11 cellular contexts compared by ENCODE assay signal in the genomic region with DNA sequence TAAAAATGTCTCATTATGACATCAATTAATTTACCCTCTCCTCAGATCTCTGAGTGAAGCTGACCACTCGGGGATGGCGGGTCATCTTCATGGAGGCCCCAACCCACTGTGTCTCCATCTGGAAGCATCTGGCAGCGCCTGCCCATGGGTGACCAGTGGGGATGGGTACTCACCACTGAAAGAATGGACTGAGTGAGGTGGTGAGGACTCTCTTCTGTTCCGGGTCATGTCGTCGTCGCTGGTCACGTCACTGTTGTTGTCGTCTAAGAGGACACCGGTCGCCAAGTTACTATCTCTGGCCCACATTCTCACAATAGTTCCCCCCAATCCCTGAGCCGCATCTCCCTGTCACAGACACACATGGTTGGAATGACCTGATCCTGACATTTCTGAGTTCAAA. TPM values are rescaled to one million over a fixed set of nuclear protein-coding genes. Genes with fewer than 3 reads are reported as not detected.
"Had no signal": no experiment of that assay in that cellular context is flagged by ENCODE, and none has a peak within 500 bp of the region (broad histone marks: within the 10 kb centered on the region; RNA-seq: fewer than 3 reads in every experiment).

No MANE protein-coding gene starts in this region.

- H3K4me3 ChIP-seq: GM23248, GM23338, HAP-1 had no signal

- H2AFZ ChIP-seq: GM23248, GM23338 had no signal

- H3K4me2 ChIP-seq: GM23338 had no signal

- DNase-seq: GM23248, GOT3, H7, H9, HCEC 1CT, HFFc6 had no signal

- H3K27ac Mint-ChIP-seq: GM23338, H9, HFFc6 had no signal

- H3K36me3 ChIP-seq: HAP-1 had no signal

- FAIRE-seq: H1, H54 had no signal

- H3K9ac ChIP-seq: GM23248 had no signal

- H3K4me1 Mint-ChIP-seq: GM23338, H9 had no signal

- ATAC-seq: GM23338, HCT116 had no signal

- H3K4me3 Mint-ChIP-seq: GM23338, H9, HFFc6 had no signal

- H3K4me1 ChIP-seq: HAP-1 had no signal

- H3K27ac ChIP-seq: GM23248 had no signal

RNA-seq across cellular contexts. Expression of gene PEG3, which starts 17.1 kb away (rescaled TPM):
- total RNA-seq: GM23338, H1, H7, H9, HFFc6 had no signal
- polyA plus RNA-seq: GM23338, H1 had no signal

RNA-seq across cellular contexts. Expression of gene ZIM2, which starts 17.1 kb away (rescaled TPM):
- total RNA-seq: GM23248, GM23338, H1, H7, H9, HFFc6 had no signal
- polyA plus RNA-seq: GM23248, GM23338, H1 had no signal
